Comparison of ENCODE assay signal across 1 cellular context in the genomic region with DNA sequence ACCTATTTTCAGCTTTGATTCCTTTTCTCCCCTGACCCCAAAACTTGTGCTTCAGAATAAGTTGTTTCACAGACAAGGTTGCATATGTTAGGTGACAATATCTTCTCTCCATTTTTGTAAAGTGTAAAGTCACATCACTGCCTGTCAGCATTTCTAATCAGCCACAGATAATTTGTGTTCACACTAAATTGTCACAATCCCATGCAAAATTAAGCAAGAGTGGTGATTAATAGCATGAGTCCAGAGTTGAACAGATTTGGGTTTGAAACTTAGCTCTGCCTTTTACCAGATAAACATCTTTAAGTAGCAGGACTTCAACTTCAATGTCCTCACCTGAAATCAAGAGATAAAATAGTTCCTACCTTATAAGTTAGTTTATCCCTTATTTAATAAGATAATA.
TF ChIP-seq lines count a peak whose summit lies in the region.

No MANE protein-coding gene starts in this region.

TF ChIP-seq in HepG2, 621 proteins besides CTCF, POLR2A, EP300 and RAD21:
- TF ChIP-seq RELA (CRISPR knock-in tag; IDR thresholded peaks at IDR 0.05) (no peak), ZFP1 (CRISPR knock-in tag; IDR thresholded peaks at IDR 0.05) (no peak), NFKBIZ (CRISPR knock-in tag; IDR thresholded peaks at IDR 0.05) (no peak)
- TF ChIP-seq, protein P1, sequence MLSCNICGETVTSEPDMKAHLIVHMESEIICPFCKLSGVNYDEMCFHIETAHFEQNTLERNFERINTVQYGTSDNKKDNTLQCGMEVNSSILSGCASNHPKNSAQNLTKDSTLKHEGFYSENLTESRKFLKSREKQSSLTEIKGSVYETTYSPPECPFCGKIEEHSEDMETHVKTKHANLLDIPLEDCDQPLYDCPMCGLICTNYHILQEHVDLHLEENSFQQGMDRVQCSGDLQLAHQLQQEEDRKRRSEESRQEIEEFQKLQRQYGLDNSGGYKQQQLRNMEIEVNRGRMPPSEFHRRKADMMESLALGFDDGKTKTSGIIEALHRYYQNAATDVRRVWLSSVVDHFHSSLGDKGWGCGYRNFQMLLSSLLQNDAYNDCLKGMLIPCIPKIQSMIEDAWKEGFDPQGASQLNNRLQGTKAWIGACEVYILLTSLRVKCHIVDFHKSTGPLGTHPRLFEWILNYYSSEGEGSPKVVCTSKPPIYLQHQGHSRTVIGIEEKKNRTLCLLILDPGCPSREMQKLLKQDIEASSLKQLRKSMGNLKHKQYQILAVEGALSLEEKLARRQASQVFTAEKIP (CRISPR knock-in tag; IDR thresholded peaks at IDR 0.05; ENCODE audit: borderline replicate concordance), result no peak
TF ChIP-seq in HepG2: peak in this region for 0.
